In the genomic region with DNA sequence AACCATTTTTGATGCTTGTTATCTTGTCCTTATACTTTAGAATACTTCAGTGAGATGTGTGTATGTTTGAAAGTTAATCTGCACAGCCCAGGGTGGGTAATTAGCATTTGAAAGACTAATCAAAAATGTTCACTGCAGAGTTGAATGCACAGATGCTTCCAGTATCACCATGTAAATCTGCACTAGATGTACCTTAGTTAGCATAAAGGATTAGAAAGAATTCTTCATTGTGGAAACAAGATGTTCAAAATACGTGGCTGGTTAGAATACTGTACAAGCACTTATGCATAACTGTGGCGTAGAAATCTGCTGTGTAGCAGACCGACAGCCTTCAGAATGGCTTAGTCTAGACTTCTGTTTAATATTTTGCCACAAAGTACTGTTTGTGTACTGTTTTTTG, we compare ENCODE assay signal across 19 cellular contexts.
"Had no signal": no experiment of that assay in that cellular context is flagged by ENCODE, and none has a peak within 500 bp of the region (broad histone marks: within the 10 kb centered on the region; RNA-seq: fewer than 3 reads in every experiment).

No MANE protein-coding gene starts in this region.

- H3K4me3 ChIP-seq: sigmoid colon, upper lobe of left lung had no signal

- ATAC-seq: activated CD8-positive, alpha-beta T cell treated with anti-CD3 and anti-CD28 coated beads, Interleukin-2, amount 10 ng/mL, durations not matched to agents 7 days and 5 days; foreskin keratinocyte; left ventricle myocardium superior; stimulated activated naive CD8-positive, alpha-beta T cell treated with anti-CD3 and anti-CD28 coated beads, Interleukin-15, amount 100 ng/mL, for 72 hours had no signal

- H3K27ac ChIP-seq: foreskin keratinocyte, sigmoid colon, upper lobe of left lung had no signal

- H3K36me3 ChIP-seq: sigmoid colon, upper lobe of left lung had no signal

- H3K9me3 ChIP-seq: sigmoid colon, upper lobe of left lung had no signal

- H3K4me3 Mint-ChIP-seq: activated B cell treated with CpG ODN at 0.5 μM for 24 hours; activated CD8-positive, alpha-beta T cell treated with anti-CD3 and anti-CD28 coated beads, Interleukin-2, amount 10 ng/mL, durations not matched to agents 7 days and 5 days; stimulated activated naive CD8-positive, alpha-beta T cell treated with anti-CD3 and anti-CD28 coated beads, Interleukin-15, amount 100 ng/mL, for 72 hours had no signal

- DNase-seq: activated B cell treated with CpG ODN at 0.5 μM for 24 hours; activated CD4-positive, alpha-beta T cell treated with anti-CD3 and anti-CD28 coated beads for 48 hours; activated CD8-positive, alpha-beta memory T cell treated with anti-CD3 and anti-CD28 coated beads, Interleukin-2, amount 50 U/mL, for 4 hours; activated CD8-positive, alpha-beta T cell treated with anti-CD3 and anti-CD28 coated beads, Interleukin-2, amount 10 ng/mL, durations not matched to agents 7 days and 5 days; activated naive CD4-positive, alpha-beta T cell; anterior cingulate cortex; cerebellar nuclear complex; effector CD8-positive, alpha-beta T cell; foreskin keratinocyte; glutamatergic neuron; hypothalamus; kidney glomerular epithelial cell; left ventricle myocardium superior; mesendoderm; sigmoid colon; stimulated activated CD4-positive, alpha-beta T cell treated with anti-CD3 and anti-CD28 coated beads, Interleukin-1b, Interleukin-23, amount 100 ng/mL, for 48 hours; stimulated activated naive CD8-positive, alpha-beta T cell treated with anti-CD3 and anti-CD28 coated beads, Interleukin-15, amount 100 ng/mL, for 72 hours; upper lobe of left lung had no signal

- H3K27me3 Mint-ChIP-seq: activated B cell treated with CpG ODN at 0.5 μM for 24 hours; stimulated activated naive CD8-positive, alpha-beta T cell treated with anti-CD3 and anti-CD28 coated beads, Interleukin-15, amount 100 ng/mL, for 72 hours had no signal

- H3K27me3 ChIP-seq: foreskin keratinocyte, sigmoid colon, upper lobe of left lung had no signal

- H3K9me3 Mint-ChIP-seq: activated B cell treated with CpG ODN at 0.5 μM for 24 hours; T-helper 1 cell treated with Interleukin-12 subunit alpha and Interleukin-12 subunit beta and Interleukin-4 antibody, amounts not matched to agents 30 μg/mL and 1 μg/mL, for 36 hours had no signal

- H3K27ac Mint-ChIP-seq: activated B cell treated with CpG ODN at 0.5 μM for 24 hours; activated CD8-positive, alpha-beta T cell treated with anti-CD3 and anti-CD28 coated beads, Interleukin-2, amount 10 ng/mL, durations not matched to agents 7 days and 5 days; stimulated activated naive CD8-positive, alpha-beta T cell treated with anti-CD3 and anti-CD28 coated beads, Interleukin-15, amount 100 ng/mL, for 72 hours; T-helper 1 cell treated with Interleukin-12 subunit alpha and Interleukin-12 subunit beta and Interleukin-4 antibody, amounts not matched to agents 30 μg/mL and 1 μg/mL, for 36 hours had no signal
